1 cellular context compared by ENCODE assay signal in genomic region chr16:2458887-2459646, GRCh38.
TF ChIP-seq lines count a peak whose summit lies in the region.

No MANE protein-coding gene starts in this region.

TF ChIP-seq in HEK293, 187 proteins besides CTCF, POLR2A, EP300 and RAD21 (continued from another document):
- TF ChIP-seq ZNF202 (tag by site-specific recombination; IDR thresholded peaks at IDR 0.05; ENCODE audit: borderline replicate concordance) = no peak
- no peak for TF ChIP-seq ZNF510 (tag by site-specific recombination; IDR thresholded peaks at IDR 0.05; ENCODE audit: insufficient replicate concordance)
- no peak for TF ChIP-seq ZNF768 (tag by site-specific recombination; IDR thresholded peaks at IDR 0.05)
- no peak for TF ChIP-seq ZNF155 (tag by site-specific recombination; IDR thresholded peaks at IDR 0.05)
- TF ChIP-seq ZNF37A (tag by site-specific recombination; IDR thresholded peaks at IDR 0.05) = no peak
- TF ChIP-seq ZBTB17 (tag by site-specific recombination; IDR thresholded peaks at IDR 0.05) = no peak
- no peak for TF ChIP-seq ZNF423 (tag by site-specific recombination; IDR thresholded peaks at IDR 0.05)
- no peak for TF ChIP-seq ZBTB8A (tag by site-specific recombination; IDR thresholded peaks at IDR 0.05)
- TF ChIP-seq ZNF2 (tag by site-specific recombination; IDR thresholded peaks at IDR 0.05) = peak; percentile 83; the same call in 1 of the 2 replicates
- no peak for TF ChIP-seq ZNF239 (tag by site-specific recombination; IDR thresholded peaks at IDR 0.05)
- peak; percentile 45; the same call in 1 of the 2 replicates for TF ChIP-seq ZNF398 (tag by site-specific recombination; IDR thresholded peaks at IDR 0.05)
- TF ChIP-seq RBAK (tag by site-specific recombination; IDR thresholded peaks at IDR 0.05) = no peak
- no peak for TF ChIP-seq ZNF785 (tag by site-specific recombination; IDR thresholded peaks at IDR 0.05)
- TF ChIP-seq ZNF292 (tag by site-specific recombination; IDR thresholded peaks at IDR 0.05; ENCODE audit: borderline replicate concordance, low read depth) = no peak
- peak; percentile 39 for TF ChIP-seq WT1 (tag by site-specific recombination; IDR thresholded peaks at IDR 0.05)
- 0 out of 2 replicates have a peak, but pooled peaks have one; percentile 24 for TF ChIP-seq SP3 (tag by site-specific recombination; IDR thresholded peaks at IDR 0.05)
- TF ChIP-seq YY1 (tag by site-specific recombination; IDR thresholded peaks at IDR 0.05) = no peak
- peak; percentile 92 for TF ChIP-seq SCRT2 (tag by site-specific recombination; IDR thresholded peaks at IDR 0.05)
- TF ChIP-seq ZNF692 (tag by site-specific recombination; IDR thresholded peaks at IDR 0.05) = peak; percentile 52; the same call in 1 of the 2 replicates
- peak; percentile 51 for TF ChIP-seq EGR2 (tag by site-specific recombination; IDR thresholded peaks at IDR 0.05; ENCODE audit: low read depth)
- no peak for TF ChIP-seq ZBTB11 (tag by site-specific recombination; conservative IDR thresholded peaks at IDR 0.05; ENCODE audit: low read depth)
- peak; percentile 40; the same call in 1 of the 2 replicates for TF ChIP-seq KLF1 (tag by site-specific recombination; IDR thresholded peaks at IDR 0.05)
- no peak for TF ChIP-seq ZNF660 (tag by site-specific recombination; IDR thresholded peaks at IDR 0.05)
- no peak for TF ChIP-seq ZNF362 (tag by site-specific recombination; IDR thresholded peaks at IDR 0.05)
- no peak for TF ChIP-seq ZBTB44 (tag by site-specific recombination; IDR thresholded peaks at IDR 0.05)
- peak; percentile 71 for TF ChIP-seq ZIC2 (tag by site-specific recombination; IDR thresholded peaks at IDR 0.05)
- TF ChIP-seq MEIS1 (CRISPR knock-in tag; IDR thresholded peaks at IDR 0.05; ENCODE audit: borderline replicate concordance) = no peak
- no peak for TF ChIP-seq ZNF366 (tag by site-specific recombination; conservative IDR thresholded peaks at IDR 0.05)
- no peak for TF ChIP-seq ZNF518A (tag by site-specific recombination; conservative IDR thresholded peaks at IDR 0.05; ENCODE audit: low read depth)
- TF ChIP-seq ZXDB (tag by site-specific recombination; IDR thresholded peaks at IDR 0.05) = no peak
- TF ChIP-seq ZNF341 (tag by site-specific recombination; IDR thresholded peaks at IDR 0.05; ENCODE audit: low read depth) = peak; percentile 66; the same call in 1 of the 2 replicates
- no peak for TF ChIP-seq ZNF585B (tag by site-specific recombination; IDR thresholded peaks at IDR 0.05)
- no peak for TF ChIP-seq ZNF558 (tag by site-specific recombination; IDR thresholded peaks at IDR 0.05)
- peak; percentile 85; the same call in 1 of the 2 replicates for TF ChIP-seq BCL11B (tag by site-specific recombination; IDR thresholded peaks at IDR 0.05; ENCODE audit: low read depth)
- peak; percentile 56 for TF ChIP-seq SP2 (tag by site-specific recombination; IDR thresholded peaks at IDR 0.05)
- TF ChIP-seq ZNF624 (tag by site-specific recombination; IDR thresholded peaks at IDR 0.05) = no peak
- no peak for TF ChIP-seq ZBTB20 (tag by site-specific recombination; IDR thresholded peaks at IDR 0.05)
